8 cellular contexts compared by ENCODE assay signal in the genomic region with DNA sequence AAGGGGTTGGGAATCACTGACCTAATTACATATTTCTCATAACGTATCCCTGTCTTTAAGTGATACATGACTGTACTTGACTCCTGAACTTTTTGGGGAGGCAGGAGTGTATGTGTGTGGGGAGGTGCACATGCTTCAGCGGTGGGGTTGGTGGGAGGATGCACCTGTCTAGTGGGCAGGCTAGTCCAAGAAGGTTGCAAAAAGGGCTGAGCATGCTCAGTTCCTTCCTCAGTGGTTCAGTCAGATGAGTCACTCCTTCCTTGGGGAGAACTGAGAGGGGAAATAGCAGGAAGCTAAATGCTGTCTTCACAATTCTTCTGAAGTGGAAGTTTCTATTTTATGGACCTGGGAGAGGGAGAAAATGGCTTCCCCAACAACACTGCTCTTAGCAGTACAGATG. TPM values are rescaled to one million over a fixed set of nuclear protein-coding genes. Genes with fewer than 3 reads are reported as not detected.
DNase-seq lines count a peak whose midpoint lies in the region; ATAC-seq and TF ChIP-seq lines count a peak whose summit lies in the region.

No MANE protein-coding gene starts in this region.

- ATAC-seq in CD4-positive, alpha-beta T cell (ENCODE audit: poor library complexity), result no peak
- no peak for ATAC-seq in GM21723 (IDR thresholded peaks at IDR 0.05; ENCODE audit: unreplicated experiment)

- intact Hi-C loops in CD4-positive, alpha-beta T cell (cut with DNase I, micrococcal nuclease), result loop anchor here in 1 of 2 experiments (2.0 to 5.0 kb wide), 2 partner anchors 25 to 117 kb away; a partner anchor contains a TSS

- no peak overlapping the region for H3K4me3 Mint-ChIP-seq in progenitor cell of endocrine pancreas (ENCODE audit: low read depth)
- H3K4me3 Mint-ChIP-seq in CD4-positive, alpha-beta T cell, result no peak overlapping the region

- no peak for TF ChIP-seq CTCF in fibroblast of villous mesenchyme (IDR thresholded peaks at IDR 0.05; ENCODE audit: insufficient read depth, low read depth, low read length)
- TF ChIP-seq CTCF in progenitor cell of endocrine pancreas (IDR thresholded peaks at IDR 0.05; ENCODE audit: unreplicated experiment), result no peak
- no peak for TF ChIP-seq CTCF in CD4-positive, alpha-beta T cell (IDR thresholded peaks at IDR 0.05)

- peak; percentile 29 for DNase-seq in stimulated activated CD4-positive, alpha-beta T cell treated with anti-CD3 and anti-CD28 coated beads, Interleukin-15, amount 100 ng/mL, for 24 hours
- no peak for DNase-seq in stimulated activated CD4-positive, alpha-beta T cell treated with anti-CD3 and anti-CD28 coated beads, Interleukin-1b, Interleukin-23, amount 100 ng/mL, for 48 hours
- DNase-seq in SJSA1 (ENCODE audit: low read depth in 1 of 2, low spot score in 2 of 2) (peak; percentile 52 to 61), fibroblast of villous mesenchyme (ENCODE audit: low read depth) (peak; percentile 20), progenitor cell of endocrine pancreas (ENCODE audit: low spot score, unreplicated experiment) (no peak), G401 (ENCODE audit: low spot score) (no peak)
- no peak for DNase-seq in CD4-positive, alpha-beta T cell

- H3K27ac ChIP-seq in SJSA1, result peak overlapping the region; percentile 95
- H3K27ac ChIP-seq in CD4-positive, alpha-beta T cell (ENCODE audit: low read depth, low read length), result no peak overlapping the region

- POLR2A ChIA-PET in CD4-positive, alpha-beta T cell (lab: Charles Lee), result no interaction called here

- in situ Hi-C loops in G401 (cut with HindIII; ENCODE audit: low sequenced_read_pairs), result no loop called here

- H3K4me1 Mint-ChIP-seq in progenitor cell of endocrine pancreas (ENCODE audit: low read depth), result peaks cover 1% of the 10 kb centered on the region
- peaks cover 10% of the 10 kb centered on the region for H3K4me1 Mint-ChIP-seq in CD4-positive, alpha-beta T cell (ENCODE audit: low read depth)

- CTCF ChIA-PET in CD4-positive, alpha-beta T cell (lab: Charles Lee), result no interaction called here

- H3K36me3 ChIP-seq in SJSA1, result no peaks in the 10 kb centered on the region

- H3K4me3 ChIP-seq in SJSA1, result no peak overlapping the region
- H3K4me3 ChIP-seq in fibroblast of villous mesenchyme (ENCODE audit: low read depth, low read length), result no peak overlapping the region

- no peaks in the 10 kb centered on the region for H3K27me3 Mint-ChIP-seq in progenitor cell of endocrine pancreas
- H3K27me3 Mint-ChIP-seq in CD4-positive, alpha-beta T cell, result no peaks in the 10 kb centered on the region

- no peak overlapping the region for H3K27ac Mint-ChIP-seq in progenitor cell of endocrine pancreas
- H3K27ac Mint-ChIP-seq in CD4-positive, alpha-beta T cell, result no peak overlapping the region

- no peaks in the 10 kb centered on the region for H3K9me3 Mint-ChIP-seq in progenitor cell of endocrine pancreas (ENCODE audit: low read depth)
- no peaks in the 10 kb centered on the region for H3K9me3 Mint-ChIP-seq in CD4-positive, alpha-beta T cell

- no peaks in the 10 kb centered on the region for H3K9me3 ChIP-seq in SJSA1 (replicated peaks)
- H3K9me3 ChIP-seq in CD4-positive, alpha-beta T cell (ENCODE audit: control insufficient read depth, low read length), result no peaks in the 10 kb centered on the region

- H3K27me3 ChIP-seq in SJSA1 (replicated peaks), result no peaks in the 10 kb centered on the region
- no peaks in the 10 kb centered on the region for H3K27me3 ChIP-seq in CD4-positive, alpha-beta T cell (ENCODE audit: control insufficient read depth, insufficient read depth, low read length)

- peaks cover 44% of the 10 kb centered on the region for H3K4me1 ChIP-seq in SJSA1 (replicated peaks)

- H3K36me3 Mint-ChIP-seq in progenitor cell of endocrine pancreas (ENCODE audit: insufficient read depth), result no peaks in the 10 kb centered on the region
- H3K36me3 Mint-ChIP-seq in CD4-positive, alpha-beta T cell (ENCODE audit: low read depth), result no peaks in the 10 kb centered on the region

RNA-seq across cellular contexts. Expression of a gene that starts 24.6 kb away (rescaled TPM):
- 17.9 and 20.3 TPM in 2 replicates for total RNA-seq in SJSA1 (2014; rRNA removed; shearing (Covaris generic))
- total RNA-seq in fibroblast of villous mesenchyme, result 16.4 and 26.3 TPM in 2 replicates
- total RNA-seq in progenitor cell of endocrine pancreas, result 10.5 TPM in 2 replicates
- 7.9 and 10.5 TPM in 2 replicates for total RNA-seq in G401 (2014; rRNA removed; shearing (Covaris generic))
- 1 to 10 TPM; 6.3 to 6.6 TPM for total RNA-seq in CD4-positive, alpha-beta T cell

Comparison
In these comparisons a context has a peak if more than half of its experiments do, and no peak if none do; other contexts are left out.
1. DNase-seq: peak in stimulated activated CD4-positive, alpha-beta T cell treated with anti-CD3 and anti-CD28 coated beads, Interleukin-15, amount 100 ng/mL, for 24 hours (single experiment), SJSA1 (2 of 2) and fibroblast of villous mesenchyme (single experiment); none in stimulated activated CD4-positive, alpha-beta T cell treated with anti-CD3 and anti-CD28 coated beads, Interleukin-1b, Interleukin-23, amount 100 ng/mL, for 48 hours (single experiment), progenitor cell of endocrine pancreas (single experiment), G401 (single experiment) and CD4-positive, alpha-beta T cell (0 of 10).